Comparison of ENCODE assay signal across 8 cellular contexts in genomic region chr5:56080375-56081052, GRCh38.
DNase-seq lines count a peak whose midpoint lies in the region; ATAC-seq and TF ChIP-seq lines count a peak whose summit lies in the region.

No MANE protein-coding gene starts in this region.

- H3K9ac ChIP-seq in MM.1S (ENCODE audit: low read length) = peak overlapping the region; percentile 39; the same call in 1 of the 2 replicates

- H3K4me2 ChIP-seq in MM.1S (ENCODE audit: low read depth, low read length) = peak overlapping the region; percentile 47

- H3K9me2 ChIP-seq in MM.1S (replicated peaks; ENCODE audit: insufficient read depth, low read length) = no peaks in the 10 kb centered on the region

- H3F3A ChIP-seq in MM.1S (ENCODE audit: insufficient read depth, low read length) = peaks cover 17% of the 10 kb centered on the region

- H3K27me3 ChIP-seq in MM.1S (replicated peaks; ENCODE audit: insufficient read depth, low read length) = no peaks in the 10 kb centered on the region

- peak overlapping the region; percentile 90 for H3K27ac Mint-ChIP-seq in activated naive CD4-positive, alpha-beta T cell treated with anti-CD3 and anti-CD28 coated beads for 36 hours
- H3K27ac Mint-ChIP-seq in stimulated activated naive CD8-positive, alpha-beta T cell treated with anti-CD3 and anti-CD28 coated beads, Interleukin-15, Interleukin-2, amounts not matched to agents 100 ng/mL and 50 ng/mL, for 24 hours = peak overlapping the region; percentile 33

- DNase-seq in activated naive CD4-positive, alpha-beta T cell treated with anti-CD3 and anti-CD28 coated beads for 36 hours = peak; percentile 72
- no peak for DNase-seq in activated naive CD4-positive, alpha-beta T cell (lab: John Stamatoyannopoulos, UW)
- DNase-seq in MM.1S (peak; percentile 61), cerebellar cortex (ENCODE audit: low spot score) (no peak), iPS-NIHi11 (ENCODE audit: low spot score) (no peak)

- peaks cover 3% of the 10 kb centered on the region for H3K36me3 Mint-ChIP-seq in activated naive CD4-positive, alpha-beta T cell treated with anti-CD3 and anti-CD28 coated beads for 36 hours (ENCODE audit: low read depth)
- no peaks in the 10 kb centered on the region for H3K36me3 Mint-ChIP-seq in stimulated activated naive CD8-positive, alpha-beta T cell treated with anti-CD3 and anti-CD28 coated beads, Interleukin-15, Interleukin-2, amounts not matched to agents 100 ng/mL and 50 ng/mL, for 24 hours (ENCODE audit: low read depth)

- H3K4me1 Mint-ChIP-seq in activated naive CD4-positive, alpha-beta T cell treated with anti-CD3 and anti-CD28 coated beads for 36 hours (ENCODE audit: low read depth) = peaks cover 72% of the 10 kb centered on the region
- peaks cover 38% of the 10 kb centered on the region for H3K4me1 Mint-ChIP-seq in stimulated activated naive CD8-positive, alpha-beta T cell treated with anti-CD3 and anti-CD28 coated beads, Interleukin-15, Interleukin-2, amounts not matched to agents 100 ng/mL and 50 ng/mL, for 24 hours (ENCODE audit: low read depth)

- H3K4me1 ChIP-seq in MM.1S (ENCODE audit: low read length) = peaks cover 27% of the 10 kb centered on the region

- TF ChIP-seq CTCF in MM.1S (IDR thresholded peaks at IDR 0.05; ENCODE audit: low read length) = no peak

- peak overlapping the region; percentile 5 for H3K4me3 Mint-ChIP-seq in activated naive CD4-positive, alpha-beta T cell treated with anti-CD3 and anti-CD28 coated beads for 36 hours
- no peak overlapping the region for H3K4me3 Mint-ChIP-seq in stimulated activated naive CD8-positive, alpha-beta T cell treated with anti-CD3 and anti-CD28 coated beads, Interleukin-15, Interleukin-2, amounts not matched to agents 100 ng/mL and 50 ng/mL, for 24 hours

- CTCF ChIA-PET in activated naive CD4-positive, alpha-beta T cell treated with anti-CD3 and anti-CD28 coated beads for 36 hours (lab: Charles Lee) = interaction anchor here (0.6 to 1.9 kb wide), 4 partner anchors 14 to 39 kb away, joined by 3 to 4 read pairs (median 4); no protein-coding TSS in a partner anchor

- ATAC-seq in HG02610 (IDR thresholded peaks at IDR 0.05; ENCODE audit: unreplicated experiment) = peak; percentile 81
- ATAC-seq in HG03280 (IDR thresholded peaks at IDR 0.05; ENCODE audit: unreplicated experiment) = no peak

- H3K9me3 ChIP-seq in MM.1S (replicated peaks; ENCODE audit: insufficient read depth, low read length) = no peaks in the 10 kb centered on the region

- H3K27me3 Mint-ChIP-seq in activated naive CD4-positive, alpha-beta T cell treated with anti-CD3 and anti-CD28 coated beads for 36 hours (ENCODE audit: low read depth) = no peaks in the 10 kb centered on the region
- H3K27me3 Mint-ChIP-seq in stimulated activated naive CD8-positive, alpha-beta T cell treated with anti-CD3 and anti-CD28 coated beads, Interleukin-15, Interleukin-2, amounts not matched to agents 100 ng/mL and 50 ng/mL, for 24 hours = no peaks in the 10 kb centered on the region

- no peaks in the 10 kb centered on the region for H4K20me1 ChIP-seq in MM.1S (ENCODE audit: insufficient read depth, low read length)

- no peaks in the 10 kb centered on the region for H3K79me2 ChIP-seq in MM.1S (ENCODE audit: low read length)

- peak overlapping the region; percentile 15; the same call in 1 of the 2 replicates for H3K4me3 ChIP-seq in MM.1S (ENCODE audit: low read length)

- intact Hi-C loops in activated naive CD4-positive, alpha-beta T cell treated with anti-CD3 and anti-CD28 coated beads for 36 hours (cut with micrococcal nuclease) = loop anchor here (1.0 to 2.0 kb wide), 12 partner anchors 9 to 212 kb away; no protein-coding TSS in a partner anchor

- peaks cover 4% of the 10 kb centered on the region for H3K9me3 Mint-ChIP-seq in activated naive CD4-positive, alpha-beta T cell treated with anti-CD3 and anti-CD28 coated beads for 36 hours
- no peaks in the 10 kb centered on the region for H3K9me3 Mint-ChIP-seq in stimulated activated naive CD8-positive, alpha-beta T cell treated with anti-CD3 and anti-CD28 coated beads, Interleukin-15, Interleukin-2, amounts not matched to agents 100 ng/mL and 50 ng/mL, for 24 hours

- peak overlapping the region; percentile 45; the same call in 1 of the 2 replicates for H2AFZ ChIP-seq in MM.1S (ENCODE audit: low read length)

- H3K36me3 ChIP-seq in MM.1S (replicated peaks; ENCODE audit: insufficient read depth, low read length) = no peaks in the 10 kb centered on the region

- peak overlapping the region; percentile 79 for H3K27ac ChIP-seq in MM.1S (ENCODE audit: low read length)

Comparison
In these comparisons a context has a peak if more than half of its experiments do, and no peak if none do; other contexts are left out.
1. DNase-seq: peak in activated naive CD4-positive, alpha-beta T cell treated with anti-CD3 and anti-CD28 coated beads for 36 hours (single experiment) and MM.1S (single experiment); none in activated naive CD4-positive, alpha-beta T cell (0 of 4), cerebellar cortex (single experiment) and iPS-NIHi11 (single experiment).